8 cellular contexts compared by ENCODE assay signal in the genomic region with DNA sequence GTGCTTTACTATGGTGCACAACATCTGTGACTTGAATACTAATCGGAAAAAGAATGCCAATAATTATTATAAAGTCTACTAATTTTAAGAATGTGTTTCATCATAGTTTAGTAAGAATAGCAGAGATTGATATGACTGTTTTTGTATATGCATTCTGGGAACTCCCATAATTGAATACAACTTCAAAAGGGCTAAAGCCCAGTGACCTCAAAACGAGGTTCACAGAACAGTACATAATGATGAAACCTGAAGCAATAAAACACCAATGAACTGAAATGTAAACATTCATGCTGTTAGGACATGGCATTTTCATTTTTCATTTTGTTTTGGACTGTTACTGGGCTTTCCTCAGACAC. TPM values are rescaled to one million over a fixed set of nuclear protein-coding genes. Genes with fewer than 3 reads are reported as not detected.
DNase-seq lines count a peak whose midpoint lies in the region; ATAC-seq and TF ChIP-seq lines count a peak whose summit lies in the region.

No MANE protein-coding gene starts in this region.

- H3K27me3 Mint-ChIP-seq in endodermal cell (ENCODE audit: insufficient read depth) (peaks cover 3% of the 10 kb centered on the region), neural progenitor cell (ENCODE audit: insufficient read depth, low read depth) (peaks cover 2% of the 10 kb centered on the region)

- H3F3A ChIP-seq in neural progenitor cell (ENCODE audit: low read depth), result peaks cover 16% of the 10 kb centered on the region

- H3K27ac Mint-ChIP-seq in endodermal cell, result peak overlapping the region; percentile 96
- H3K27ac Mint-ChIP-seq in neural progenitor cell, result peak overlapping the region; percentile 53

- no peak for DNase-seq in AG09309 (ENCODE audit: low read depth)
- no peak for DNase-seq in NT2/D1 (ENCODE audit: low read depth, low spot score)
- DNase-seq in endodermal cell, result no peak
- DNase-seq in neural progenitor cell (ENCODE audit: low spot score), result no peak
- DNase-seq in omental fat pad (ENCODE audit: low spot score), result no peak
- no peak for DNase-seq in activated effector memory CD4-positive, alpha-beta T cell treated with Interleukin-2 at 50 U/mL for 16 hours
- DNase-seq in inferior parietal cortex (ENCODE audit: extremely low spot score), result no peak

- TF ChIP-seq CTCF in AG09309 (IDR thresholded peaks at IDR 0.05; ENCODE audit: control insufficient read depth, insufficient read depth, low read depth, low read length, missing control alignments), result no peak
- no peak for TF ChIP-seq CTCF in endodermal cell (conservative IDR thresholded peaks at IDR 0.05)
- no peak for TF ChIP-seq CTCF in neural progenitor cell (IDR thresholded peaks at IDR 0.05)
- no peak for TF ChIP-seq CTCF in omental fat pad (IDR thresholded peaks at IDR 0.05)

- H3K4me1 Mint-ChIP-seq in endodermal cell (peaks cover 4% of the 10 kb centered on the region), neural progenitor cell (peaks cover 16% of the 10 kb centered on the region)

- 13% methylated on average over 1 of the region's 2 CpGs; no CpG with 5 or more reads in 1 of the 2 experiments for WGBS in endodermal cell (ENCODE audit: insufficient coverage in 1 of 2, insufficient read length in 1 of 2), 2 experiments

- H3K27ac ChIP-seq in endodermal cell (ENCODE audit: low read depth, low read length) (no peak overlapping the region), neural progenitor cell (no peak overlapping the region)

- H3K36me3 ChIP-seq in NT2/D1 (ENCODE audit: insufficient read depth, insufficient read length, low read length) (no peaks in the 10 kb centered on the region), endodermal cell (ENCODE audit: control insufficient read depth, insufficient read depth, low read length) (no peaks in the 10 kb centered on the region), neural progenitor cell (no peaks in the 10 kb centered on the region)

- H3K9me3 Mint-ChIP-seq in endodermal cell (no peaks in the 10 kb centered on the region), neural progenitor cell (no peaks in the 10 kb centered on the region)

- H3K9me3 ChIP-seq in NT2/D1 (ENCODE audit: insufficient read depth, low read length) (no peaks in the 10 kb centered on the region), endodermal cell (ENCODE audit: control insufficient read depth, low read length) (no peaks in the 10 kb centered on the region), neural progenitor cell (ENCODE audit: low read depth) (no peaks in the 10 kb centered on the region)

- peaks cover 34% of the 10 kb centered on the region for H4K20me1 ChIP-seq in neural progenitor cell (ENCODE audit: low read depth)

- peak overlapping the region; percentile 96 for H3K4me2 ChIP-seq in neural progenitor cell

- peaks cover 39% of the 10 kb centered on the region for H3K79me2 ChIP-seq in neural progenitor cell (ENCODE audit: low read depth)

- H3K9ac ChIP-seq in NT2/D1 (ENCODE audit: insufficient read length, low read depth), result no peak overlapping the region
- H3K9ac ChIP-seq in endodermal cell (ENCODE audit: extremely low read depth, low read length, poor library complexity, severe bottlenecking), result peak overlapping the region; percentile 87
- H3K9ac ChIP-seq in neural progenitor cell, result no peak overlapping the region

- H3K4me3 Mint-ChIP-seq in endodermal cell (peak overlapping the region; percentile 96), neural progenitor cell (peak overlapping the region; percentile 95)

- H3K4me1 ChIP-seq in NT2/D1 (ENCODE audit: insufficient read depth, insufficient read length) (no peaks in the 10 kb centered on the region), endodermal cell (ENCODE audit: control insufficient read depth, insufficient read depth, low read length) (no peaks in the 10 kb centered on the region), neural progenitor cell (peaks cover 4% of the 10 kb centered on the region)

- H3K4me3 ChIP-seq in AG09309 (ENCODE audit: control insufficient read depth, low read depth, low read length) (peak overlapping the region; percentile 58), NT2/D1 (ENCODE audit: insufficient read length, low read depth) (peak overlapping the region; percentile 75), endodermal cell (ENCODE audit: low read length) (peak overlapping the region; percentile 94), neural progenitor cell (peak overlapping the region; percentile 85)

- H3K27me3 ChIP-seq in NT2/D1 (ENCODE audit: insufficient read depth, insufficient read length) (peaks cover 7% of the 10 kb centered on the region), endodermal cell (ENCODE audit: control insufficient read depth, insufficient read depth, low read length, poor library complexity, severe bottlenecking) (no peaks in the 10 kb centered on the region), neural progenitor cell (peaks cover 15% of the 10 kb centered on the region)

- peaks cover 1% of the 10 kb centered on the region for H3K36me3 Mint-ChIP-seq in endodermal cell (ENCODE audit: low read depth)
- no peaks in the 10 kb centered on the region for H3K36me3 Mint-ChIP-seq in neural progenitor cell

- ATAC-seq in GM19043 (IDR thresholded peaks at IDR 0.05; ENCODE audit: low read depth, unreplicated experiment) (peak; percentile 6), omental fat pad (ENCODE audit: low FRiP score) (no peak)

- H2AFZ ChIP-seq in neural progenitor cell (replicated peaks), result peak overlapping the region; percentile 99

RNA-seq across cellular contexts. Expression of a gene that starts 0.7 kb away (rescaled TPM):
- total RNA-seq in endodermal cell, result 10 to 100 TPM; 19.4 to 20.8 TPM
- 5.9 TPM for polyA plus RNA-seq in endodermal cell (2013, experiment 1 of 2)
- polyA plus RNA-seq in endodermal cell (2013, experiment 2 of 2), result 4.9 TPM
- 13.0 and 16.5 TPM in 2 replicates for total RNA-seq in neural progenitor cell (ENCODE audit: low replicate concordance)
- total RNA-seq in omental fat pad, result 10 to 100 TPM in 2 of 4 donors, 1 to 10 TPM in 2; 7.0 to 30.1 (median 11.3) TPM
